12 cellular contexts compared by ENCODE assay signal in the genomic region with DNA sequence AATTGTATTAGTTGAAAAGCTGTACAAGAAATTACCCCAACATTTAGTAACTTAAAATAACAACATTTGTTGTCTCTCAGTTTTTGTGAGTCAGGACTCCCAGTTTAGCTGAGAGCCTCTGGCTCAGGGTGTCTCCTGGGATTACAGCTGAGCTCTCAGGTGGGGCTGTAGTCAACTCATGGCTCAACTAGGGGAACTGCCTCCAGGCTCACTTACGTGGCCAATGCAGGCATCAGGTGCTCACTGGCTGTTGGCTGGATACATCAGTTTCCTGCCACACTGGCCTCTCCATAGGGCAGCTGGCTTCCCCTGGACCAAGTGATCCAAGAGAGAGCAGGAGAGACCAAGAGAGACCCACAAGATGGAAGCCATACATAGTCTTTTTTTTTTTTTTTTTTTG. TPM values are rescaled to one million over a fixed set of nuclear protein-coding genes. Genes with fewer than 3 reads are reported as not detected.
DNase-seq lines count a peak whose midpoint lies in the region; ATAC-seq and TF ChIP-seq lines count a peak whose summit lies in the region.
"Had no signal": no experiment of that assay in that cellular context is flagged by ENCODE, and none has a peak within 500 bp of the region (broad histone marks: within the 10 kb centered on the region; RNA-seq: fewer than 3 reads in every experiment).

No MANE protein-coding gene starts in this region.

- H3K27ac ChIP-seq in CD4-positive, alpha-beta T cell (ENCODE audit: low read depth, low read length): no peak overlapping the region
- no peak overlapping the region for H3K27ac ChIP-seq in MM.1S (ENCODE audit: low read length)

- peaks cover 92% of the 10 kb centered on the region for H3K79me2 ChIP-seq in MM.1S (ENCODE audit: low read length)

- no peak overlapping the region for H2AFZ ChIP-seq in MM.1S (ENCODE audit: low read length)

- no peaks in the 10 kb centered on the region for H3K9me3 Mint-ChIP-seq in CD4-positive, alpha-beta T cell
- H3K9me3 Mint-ChIP-seq in effector memory CD8-positive, alpha-beta T cell: no peaks in the 10 kb centered on the region

- CTCF ChIA-PET in CD4-positive, alpha-beta T cell (lab: Charles Lee): no interaction called here

- H3F3A ChIP-seq in MM.1S (ENCODE audit: insufficient read depth, low read length): peaks cover 5% of the 10 kb centered on the region; the same call in 1 of the 2 replicates

- H4K20me1 ChIP-seq in MM.1S (ENCODE audit: insufficient read depth, low read length): no peaks in the 10 kb centered on the region

- peaks cover 96% of the 10 kb centered on the region for H3K4me1 Mint-ChIP-seq in CD4-positive, alpha-beta T cell (ENCODE audit: low read depth)
- H3K4me1 Mint-ChIP-seq in effector memory CD8-positive, alpha-beta T cell (ENCODE audit: low read depth in 2 of 2): peaks cover 78 to 92% of the 10 kb centered on the region in 2 donors

- TF ChIP-seq CTCF in CD4-positive, alpha-beta T cell (IDR thresholded peaks at IDR 0.05): no peak
- TF ChIP-seq CTCF in MM.1S (IDR thresholded peaks at IDR 0.05; ENCODE audit: low read length): no peak

- H3K4me2 ChIP-seq in MM.1S (ENCODE audit: low read depth, low read length): no peak overlapping the region

- POLR2A ChIA-PET in CD4-positive, alpha-beta T cell (lab: Charles Lee): interaction anchor here (0.7 kb wide), 1 partner anchor 39 kb away, joined by 3 read pairs; no protein-coding TSS in a partner anchor

- DNase-seq in CD4-positive, alpha-beta T cell: no peak
- no peak for DNase-seq in effector memory CD8-positive, alpha-beta T cell
- DNase-seq in HPDE6-E6E7 (ENCODE audit: extremely low spot score): no peak
- DNase-seq in MM.1S: no peak
- DNase-seq: left cardiac atrium, NCI-H1436 treated with DMSO at 0.1 percent for 48 hours, NCI-H774 had no signal

- no peak for ATAC-seq in CD4-positive, alpha-beta T cell (ENCODE audit: poor library complexity)
- ATAC-seq in GM19438 (IDR thresholded peaks at IDR 0.05; ENCODE audit: low read depth, unreplicated experiment) (peak; percentile 49), HG03196 (IDR thresholded peaks at IDR 0.05; ENCODE audit: unreplicated experiment) (peak; percentile 44), esophagus mucosa (peak; percentile 87), HG03520 (IDR thresholded peaks at IDR 0.05; ENCODE audit: unreplicated experiment) (no peak)
- ATAC-seq in effector memory CD8-positive, alpha-beta T cell (replicated peaks): no peak
- ATAC-seq: activated CD4-positive, CD25-positive, alpha-beta regulatory T cell treated with anti-CD3 and anti-CD28 coated beads, Interleukin-2, amount 50 U/mL, for 24 hours had no signal

- peaks cover 10% of the 10 kb centered on the region for H3K4me1 ChIP-seq in MM.1S (ENCODE audit: low read length)

- intact Hi-C loops in CD4-positive, alpha-beta T cell (cut with DNase I, micrococcal nuclease): no loop called here

- H3K4me3 ChIP-seq in MM.1S (ENCODE audit: low read length): no peak overlapping the region

- H3K9ac ChIP-seq in MM.1S (ENCODE audit: low read length): no peak overlapping the region

- H3K27me3 Mint-ChIP-seq in CD4-positive, alpha-beta T cell: no peaks in the 10 kb centered on the region
- no peaks in the 10 kb centered on the region for H3K27me3 Mint-ChIP-seq in effector memory CD8-positive, alpha-beta T cell

- no peaks in the 10 kb centered on the region for H3K27me3 ChIP-seq in CD4-positive, alpha-beta T cell (ENCODE audit: control insufficient read depth, insufficient read depth, low read length)
- no peaks in the 10 kb centered on the region for H3K27me3 ChIP-seq in MM.1S (replicated peaks; ENCODE audit: insufficient read depth, low read length)

- no peaks in the 10 kb centered on the region for H3K36me3 ChIP-seq in MM.1S (replicated peaks; ENCODE audit: insufficient read depth, low read length)

- no peaks in the 10 kb centered on the region for H3K36me3 Mint-ChIP-seq in CD4-positive, alpha-beta T cell (ENCODE audit: low read depth)
- H3K36me3 Mint-ChIP-seq in effector memory CD8-positive, alpha-beta T cell (ENCODE audit: insufficient read depth): peaks cover 4% of the 10 kb centered on the region

- no peaks in the 10 kb centered on the region for H3K9me2 ChIP-seq in MM.1S (replicated peaks; ENCODE audit: insufficient read depth, low read length)

- H3K27ac Mint-ChIP-seq in CD4-positive, alpha-beta T cell: no peak overlapping the region
- no peak overlapping the region for H3K27ac Mint-ChIP-seq in effector memory CD8-positive, alpha-beta T cell

- peak overlapping the region; percentile 46 for H3K4me3 Mint-ChIP-seq in CD4-positive, alpha-beta T cell
- H3K4me3 Mint-ChIP-seq in effector memory CD8-positive, alpha-beta T cell: no peak overlapping the region

- no peaks in the 10 kb centered on the region for H3K9me3 ChIP-seq in CD4-positive, alpha-beta T cell (ENCODE audit: control insufficient read depth, low read length)
- no peaks in the 10 kb centered on the region for H3K9me3 ChIP-seq in MM.1S (replicated peaks; ENCODE audit: insufficient read depth, low read length)

RNA-seq across cellular contexts. Expression of a gene that starts 17.5 kb away (rescaled TPM):
- total RNA-seq in CD4-positive, alpha-beta T cell: 10 to 100 TPM; 64.9 to 66.9 TPM
- 44.8 TPM for total RNA-seq in esophagus mucosa

Comparison
In these comparisons a context has a peak if more than half of its experiments do, and no peak if none do; other contexts are left out.
1. ATAC-seq: peak in GM19438 (single experiment), HG03196 (single experiment) and esophagus mucosa (single experiment); none in CD4-positive, alpha-beta T cell (single experiment), effector memory CD8-positive, alpha-beta T cell (single experiment) and HG03520 (single experiment).